1 cellular context compared by ENCODE assay signal in genomic region chr17:77375108-77375507, GRCh38.
TF ChIP-seq lines count a peak whose summit lies in the region.

No MANE protein-coding gene starts in this region.

TF ChIP-seq in GM23338, 12 proteins besides CTCF, POLR2A, EP300 and RAD21 (continued from another document):
- no peak for TF ChIP-seq ZNF462 (CRISPR knock-in tag; IDR thresholded peaks at IDR 0.05)
- no peak for TF ChIP-seq REST (IDR thresholded peaks at IDR 0.05; ENCODE audit: unreplicated experiment)
- no peak for TF ChIP-seq JUNB (IDR thresholded peaks at IDR 0.05; ENCODE audit: unreplicated experiment)
- no peak for TF ChIP-seq POLR2AphosphoS5 (IDR thresholded peaks at IDR 0.05; ENCODE audit: low read depth)
